21 cellular contexts compared by ENCODE assay signal in genomic region chr12:128486951-128487350, GRCh38.
A peak's percentile ranks its signal among the peaks of the same experiment; 100 is the strongest.
DNase-seq lines count a peak whose midpoint lies in the region; ATAC-seq and TF ChIP-seq lines count a peak whose summit lies in the region.
"Had no signal": no experiment of that assay in that cellular context is flagged by ENCODE, and none has a peak within 500 bp of the region (broad histone marks: within the 10 kb centered on the region; RNA-seq: fewer than 3 reads in every experiment).

No MANE protein-coding gene starts in this region.

- H3K27ac ChIP-seq in caudate nucleus (ENCODE audit: low read depth, low read length): peak overlapping the region; percentile 4
- H3K27ac ChIP-seq: A549, HL-60, RWPE1 had no signal

- DNase-seq in Daoy (ENCODE audit: low read depth) (peak; percentile 29), caudate nucleus (lab: John Stamatoyannopoulos, UW) (peak in 40 of 61 donors; percentile 4 to 60 (median 26)), inferior parietal cortex (ENCODE audit: extremely low spot score) (peak; percentile 32), pons (ENCODE audit: low spot score) (peak; percentile 20), HuH-7.5 (ENCODE audit: low spot score) (no peak), HFFc6 (no peak)
- DNase-seq: Caco-2; DMS53; KBM-7; NCI-H1092; NCI-H345; NCI-H69; NK-92 treated with Interleukin-12 subunit alpha and Interleukin-12 subunit beta, amount 100 ng/mL, for 24 hours had no signal

- H3K4me1 Mint-ChIP-seq in HFFc6 (ENCODE audit: low read depth): no peaks in the 10 kb centered on the region
- H3K4me1 Mint-ChIP-seq: CD14-positive monocyte had no signal

- peaks cover 40% of the 10 kb centered on the region for H3K9me3 Mint-ChIP-seq in HFFc6

- H3K4me3 Mint-ChIP-seq in HFFc6: no peak overlapping the region
- H3K4me3 Mint-ChIP-seq: CD14-positive monocyte had no signal

- no peak for TF ChIP-seq CTCF in HFFc6 (IDR thresholded peaks at IDR 0.05)

- no peak for ATAC-seq in HG02938 (IDR thresholded peaks at IDR 0.05; ENCODE audit: unreplicated experiment)
- ATAC-seq in HG03108 (IDR thresholded peaks at IDR 0.05; ENCODE audit: unreplicated experiment): no peak
- ATAC-seq: A549, GM12878, HCT116 had no signal

- no peaks in the 10 kb centered on the region; the same call in 1 of the 2 replicates for H3K27me3 Mint-ChIP-seq in HFFc6 (ENCODE audit: insufficient read depth)

- peaks cover 5% of the 10 kb centered on the region; the same call in 1 of the 2 replicates for H3K36me3 Mint-ChIP-seq in HFFc6 (ENCODE audit: low read depth)
- H3K36me3 Mint-ChIP-seq: CD14-positive monocyte had no signal

- H3K27ac Mint-ChIP-seq in HFFc6: no peak overlapping the region
- H3K27ac Mint-ChIP-seq: CD14-positive monocyte had no signal

Comparison
In these comparisons a context has a peak if more than half of its experiments do, and no peak if none do; other contexts are left out.
1. DNase-seq: peak in Daoy (single experiment), caudate nucleus (40 of 61), inferior parietal cortex (single experiment) and pons (single experiment); none in HuH-7.5 (single experiment) and HFFc6 (single experiment).